ENCODE assay signal across 8 cellular contexts in the genomic region with DNA sequence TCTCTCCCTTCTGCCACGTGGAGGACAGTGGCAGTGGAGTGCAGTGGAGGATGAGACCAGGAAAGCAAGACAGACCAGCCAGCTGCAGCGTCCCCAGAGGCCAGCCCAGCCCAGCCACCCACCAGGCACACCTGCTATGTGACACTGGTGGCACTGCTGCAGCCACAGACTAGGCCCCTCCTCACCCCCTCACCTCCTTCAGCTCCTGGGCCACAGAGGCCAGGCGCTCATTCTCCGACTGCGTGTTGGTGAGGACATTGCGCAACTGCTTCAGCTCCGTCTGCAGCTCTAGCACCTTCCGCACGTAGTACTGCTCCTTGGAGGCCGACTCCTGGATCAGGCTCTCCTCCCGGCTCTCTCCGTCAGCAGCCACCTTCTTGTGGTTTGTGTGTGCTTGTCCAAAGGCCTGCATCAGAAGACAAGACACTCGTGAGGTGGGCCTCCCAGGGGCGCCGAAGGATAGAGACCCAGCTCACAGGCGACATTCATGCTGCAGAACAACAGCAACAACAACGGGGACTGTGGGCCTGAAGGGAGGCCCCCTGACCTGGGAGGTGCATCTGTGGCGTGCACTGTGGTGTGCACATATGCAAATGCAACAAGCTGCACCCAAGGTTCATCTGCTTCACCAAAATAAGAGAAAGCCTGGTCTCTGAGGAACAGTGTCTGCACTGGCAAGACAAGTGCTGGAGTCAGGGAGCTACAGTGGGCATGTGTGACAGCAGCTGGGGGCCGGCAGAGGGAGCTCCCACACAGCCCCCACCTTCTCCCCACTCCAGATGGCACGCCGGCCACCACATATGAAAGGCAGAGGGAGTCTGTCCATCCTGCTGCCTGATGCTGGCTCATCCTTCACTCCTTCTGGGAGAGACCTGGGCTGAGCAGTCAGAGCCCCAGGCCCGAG. TPM values are rescaled to one million over a fixed set of nuclear protein-coding genes. Genes with fewer than 3 reads are reported as not detected.
A peak's percentile ranks its signal among the peaks of the same experiment; 100 is the strongest.
DNase-seq lines count a peak whose midpoint lies in the region; ATAC-seq and TF ChIP-seq lines count a peak whose summit lies in the region.

No MANE protein-coding gene starts in this region.

- ATAC-seq in GM18520 (IDR thresholded peaks at IDR 0.05; ENCODE audit: unreplicated experiment) = peak; percentile 72
- peak; percentile 62 for ATAC-seq in HG02970 (IDR thresholded peaks at IDR 0.05; ENCODE audit: low FRiP score, unreplicated experiment)
- peak; percentile 85 for ATAC-seq in Panc1
- ATAC-seq in heart right ventricle = peak in 6 of 8 donors; percentile 41 to 61 (median 54)

- H3K27me3 ChIP-seq in A673 (replicated peaks; ENCODE audit: insufficient read depth, low read depth, low read length, poor library complexity) (no peaks in the 10 kb centered on the region), Panc1 (ENCODE audit: control insufficient read depth, insufficient read depth, low read length) (no peaks in the 10 kb centered on the region), heart right ventricle (no peaks in the 10 kb centered on the region)

- H3K4me3 ChIP-seq in A673 (ENCODE audit: low read depth, low read length, poor library complexity, severe bottlenecking) = no peak overlapping the region
- H3K4me3 ChIP-seq in Panc1 (ENCODE audit: low read depth in 2 of 2, low read length in 2 of 2) = no peak overlapping the region
- no peak overlapping the region for H3K4me3 ChIP-seq in heart right ventricle

- in situ Hi-C loops in Panc1 (cut with HindIII; ENCODE audit: low pct_unique_long_range_greater_than_20kb, low sequenced_read_pairs) = no loop called here

- intact Hi-C loops in A673 (cut with micrococcal nuclease; ENCODE audit: unreplicated experiment) (no loop called here), Panc1 (cut with micrococcal nuclease; ENCODE audit: unreplicated experiment) (no loop called here), heart right ventricle (cut with DNase I) (loop anchor here in 5 of 10 donors (5.0 kb wide), 2 partner anchors 33 to 43 kb away; a partner anchor contains a TSS)

- BruUV-seq in A673 (replicated peaks; lab: Mats Ljungman, UMichigan) = no TSS peak
- BruUV-seq in Panc1 (replicated peaks; lab: Mats Ljungman, UMichigan) = no TSS peak

- 80 to 81% methylated on average over 22 of the region's 22 CpGs for WGBS in heart right ventricle, 2 donors

- POLR2A ChIA-PET in A673 (lab: Charles Lee; ENCODE audit: low non-redundant PET) = no interaction called here
- POLR2A ChIA-PET in Panc1 (lab: Charles Lee) = no interaction called here

- H3K27ac ChIP-seq in A673 (ENCODE audit: low read depth, low read length, poor library complexity, severe bottlenecking) = no peak overlapping the region
- no peak overlapping the region for H3K27ac ChIP-seq in Panc1 (ENCODE audit: low read length)
- no peak overlapping the region for H3K27ac ChIP-seq in heart right ventricle

- H3K36me3 ChIP-seq in A673 (ENCODE audit: insufficient read depth, low read length, poor library complexity, severe bottlenecking) = peaks cover 8% of the 10 kb centered on the region
- H3K36me3 ChIP-seq in Panc1 (ENCODE audit: control insufficient read depth, insufficient read depth, low read length) = no peaks in the 10 kb centered on the region
- peaks cover 0 to 45% (median 7%) of the 10 kb centered on the region in 9 donors for H3K36me3 ChIP-seq in heart right ventricle

- TF ChIP-seq CTCF in A673 (conservative IDR thresholded peaks at IDR 0.05; ENCODE audit: low read depth, low read length) = peak; percentile 35; the same call in 1 of the 2 replicates
- peak; percentile 75; the same call in 1 of the 2 replicates for TF ChIP-seq CTCF in Panc1 (IDR thresholded peaks at IDR 0.05)
- TF ChIP-seq CTCF in heart right ventricle (IDR thresholded peaks at IDR 0.05) = peak in 7 of 9 donors; percentile 41 to 71 (median 53)

- H3K4me1 ChIP-seq in A673 (ENCODE audit: insufficient read depth, low read length, poor library complexity, severe bottlenecking) (no peaks in the 10 kb centered on the region), Panc1 (ENCODE audit: control insufficient read depth, insufficient read depth, low read length) (no peaks in the 10 kb centered on the region), heart right ventricle (peaks cover 7 to 61% (median 36%) of the 10 kb centered on the region in 9 donors)

- H3K9me3 ChIP-seq in A673 (ENCODE audit: low read depth, low read length, poor library complexity, severe bottlenecking) = no peaks in the 10 kb centered on the region
- H3K9me3 ChIP-seq in Panc1 (ENCODE audit: control insufficient read depth, insufficient read depth, low read depth, low read length) = no peaks in the 10 kb centered on the region
- H3K9me3 ChIP-seq in heart right ventricle = no peaks in the 10 kb centered on the region

- CTCF ChIA-PET in A673 (lab: Charles Lee) (no interaction called here), Panc1 (lab: Charles Lee) (no interaction called here)

- DNase-seq in A673 (ENCODE audit: low spot score) (no peak), Panc1 (ENCODE audit: low read depth, low spot score) (no peak), heart right ventricle (no peak), superior temporal gyrus (ENCODE audit: extremely low spot score) (peak; percentile 72), SW 1271 (lab: John Stamatoyannopoulos, UW) (no peak)
- DNase-seq in stimulated activated CD4-positive, alpha-beta T cell treated with anti-CD3 and anti-CD28 coated beads, Interleukin-4, amount 100 ng/mL, for 1 hour = no peak

RNA-seq across cellular contexts. Expression of a gene that starts 35.5 kb away (rescaled TPM):
- total RNA-seq in A673 (2021) (44.3 and 47.8 TPM in 2 replicates), Panc1 (2021; ENCODE audit: unreplicated experiment) (17.3 TPM), heart right ventricle (10 to 100 TPM; 28.0 to 41.8 (median 33.4) TPM)
- polyA plus RNA-seq in Panc1 (2012; ENCODE audit: insufficient read length) = 20.0 TPM
- 10 to 100 TPM; 22.5 to 24.7 TPM for polyA plus RNA-seq in heart right ventricle

RNA-seq across cellular contexts. Expression of a gene that starts 59.2 kb away (rescaled TPM):
- total RNA-seq in A673 (2021) = 11.4 and 14.0 TPM in 2 replicates
- total RNA-seq in Panc1 (2021; ENCODE audit: unreplicated experiment) = 5.4 TPM
- polyA plus RNA-seq in Panc1 (2012; ENCODE audit: insufficient read length) = 5.0 TPM
- total RNA-seq in heart right ventricle = 10 to 100 TPM in 2 of 10 donors, 1 to 10 TPM in 8; 6.5 to 17.8 (median 8.5) TPM
- 1 to 10 TPM; 5.2 to 8.2 TPM for polyA plus RNA-seq in heart right ventricle
